2 cellular contexts compared by ENCODE assay signal in the genomic region with DNA sequence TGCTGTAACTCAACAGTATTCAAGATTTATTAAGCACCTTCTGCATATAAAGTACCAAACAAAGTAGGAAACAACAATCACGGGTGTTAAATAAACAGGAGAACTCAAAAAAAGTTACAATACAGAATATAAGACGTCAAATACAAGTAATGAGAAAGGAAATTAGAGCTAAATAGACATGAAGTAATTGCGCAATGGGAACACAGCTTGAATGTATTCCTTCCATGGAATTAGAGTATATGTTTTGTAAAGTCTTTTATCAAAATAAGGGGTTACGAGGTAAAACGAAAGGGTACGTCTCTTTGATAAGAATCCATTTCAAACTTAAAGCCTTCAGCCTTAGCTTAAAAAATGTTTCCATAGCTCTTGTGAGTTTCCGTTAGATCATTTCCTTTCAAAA.
TF ChIP-seq lines count a peak whose summit lies in the region.

No MANE protein-coding gene starts in this region.

TF ChIP-seq in HepG2, 621 proteins besides CTCF, POLR2A, EP300 and RAD21 (continued from another document):
- TF ChIP-seq AGO1 (IDR thresholded peaks at IDR 0.05; ENCODE audit: low read depth, low read length, poor library complexity, severe bottlenecking) (no peak), KDM6A (CRISPR knock-in tag; IDR thresholded peaks at IDR 0.05; ENCODE audit: low read depth) (no peak)

TF ChIP-seq in K562, 482 proteins besides CTCF, POLR2A, EP300 and RAD21 (continued from another document):
- no peak for TF ChIP-seq TCF7L2 (IDR thresholded peaks at IDR 0.05; ENCODE audit: low read depth, low read length)
- no peak for TF ChIP-seq ZC3H4 (CRISPR knock-in tag; IDR thresholded peaks at IDR 0.05; ENCODE audit: borderline replicate concordance)
- TF ChIP-seq CEBPB (tag; IDR thresholded peaks at IDR 0.05) = peak; percentile 84
